ENCODE assay signal across 14 cellular contexts in the genomic region with DNA sequence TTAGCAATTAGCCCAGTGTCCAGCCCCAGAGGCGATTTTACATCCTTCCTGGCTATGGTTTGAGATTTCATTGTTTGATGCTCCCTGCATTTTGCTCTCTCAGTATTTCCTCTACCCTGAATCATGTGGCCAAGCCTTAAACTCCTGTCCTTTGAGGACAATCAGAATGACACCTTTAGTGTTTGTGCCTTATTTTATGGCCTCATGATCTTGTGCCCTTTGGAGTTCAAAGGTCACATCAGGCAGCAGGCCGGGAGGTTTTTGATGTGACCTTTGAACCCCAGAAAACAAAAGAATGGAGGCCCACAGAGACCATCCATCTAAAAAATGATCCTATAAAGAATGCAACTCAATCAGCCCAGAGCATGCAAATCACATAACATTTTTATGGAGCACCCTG. TPM values are rescaled to one million over a fixed set of nuclear protein-coding genes. Genes with fewer than 3 reads are reported as not detected.
A peak's percentile ranks its signal among the peaks of the same experiment; 100 is the strongest.
DNase-seq lines count a peak whose midpoint lies in the region; ATAC-seq, FAIRE-seq and TF ChIP-seq lines count a peak whose summit lies in the region.
"Had no signal": no experiment of that assay in that cellular context is flagged by ENCODE, and none has a peak within 500 bp of the region (broad histone marks: within the 10 kb centered on the region; RNA-seq: fewer than 3 reads in every experiment).

No MANE protein-coding gene starts in this region.

- BruUV-seq in K562 (replicated peaks; lab: Mats Ljungman, UMichigan), result no TSS peak

- H2AFZ ChIP-seq in GM23338, result peak overlapping the region; percentile 83
- H2AFZ ChIP-seq in K562 (ENCODE audit: low read depth, low read length), result no peak overlapping the region
- no peak overlapping the region for H2AFZ ChIP-seq in hepatocyte
- peak overlapping the region; percentile 58 for H2AFZ ChIP-seq in osteoblast (ENCODE audit: low read length)

- H3K36me3 ChIP-seq in GM23338 (ENCODE audit: insufficient read depth) (no peaks in the 10 kb centered on the region), K562 (ENCODE audit: control insufficient read depth, insufficient read depth, low read length) (no peaks in the 10 kb centered on the region), hepatocyte (replicated peaks; ENCODE audit: insufficient read depth, low read depth) (no peaks in the 10 kb centered on the region), osteoblast (ENCODE audit: insufficient read depth, low read length) (no peaks in the 10 kb centered on the region)

- H3K27ac ChIP-seq in GM23338 (ENCODE audit: low read depth) (peak overlapping the region; percentile 48; the same call in 1 of the 2 replicates), K562 (ENCODE audit: extremely low read depth, low read depth, low read length) (no peak overlapping the region), hepatocyte (peak overlapping the region; percentile 40), osteoblast (ENCODE audit: low read depth, low read length) (no peak overlapping the region)

- H4K20me1 ChIP-seq in GM23338 (replicated peaks; ENCODE audit: insufficient read depth) (no peaks in the 10 kb centered on the region), K562 (replicated peaks; ENCODE audit: control insufficient read depth, insufficient read depth, low read length) (no peaks in the 10 kb centered on the region), hepatocyte (ENCODE audit: insufficient read depth, poor library complexity, severe bottlenecking) (no peaks in the 10 kb centered on the region), osteoblast (ENCODE audit: insufficient read depth, low read length) (no peaks in the 10 kb centered on the region)

- in situ Hi-C loops in K562 (cut with MboI), result no loop called here

- H3K27ac Mint-ChIP-seq in GM23338, result no peak overlapping the region
- H3K27ac Mint-ChIP-seq in effector memory CD8-positive, alpha-beta T cell, result no peak overlapping the region
- H3K27ac Mint-ChIP-seq: CD4-positive, alpha-beta memory T cell had no signal

- TF ChIP-seq RAD21 in K562 (CRISPR knock-in tag; conservative IDR thresholded peaks at IDR 0.05 in 1 of 2, IDR thresholded peaks at IDR 0.05 in 1 of 2), result no peak

- POLR2A ChIA-PET in K562 (lab: Yijun Ruan, JAX), result no interaction called here

- H3K9me2 ChIP-seq in GM23338 (ENCODE audit: insufficient read depth), result no peaks in the 10 kb centered on the region; the same call in 1 of the 2 replicates
- no peaks in the 10 kb centered on the region for H3K9me2 ChIP-seq in hepatocyte (replicated peaks; ENCODE audit: insufficient read depth)

- H3K4me1 ChIP-seq in GM23338 (ENCODE audit: insufficient read depth), result peaks cover 12% of the 10 kb centered on the region
- H3K4me1 ChIP-seq in K562 (replicated peaks in 1 of 2; ENCODE audit: control insufficient read depth in 2 of 2, insufficient read depth in 2 of 2, low read length in 2 of 2), result no peaks in the 10 kb centered on the region; a peak in 2 of 5 replicates
- peaks cover 13% of the 10 kb centered on the region for H3K4me1 ChIP-seq in hepatocyte (ENCODE audit: insufficient read depth)
- peaks cover 18% of the 10 kb centered on the region for H3K4me1 ChIP-seq in osteoblast (ENCODE audit: insufficient read depth, low read length)

- H3K9ac ChIP-seq in K562 (ENCODE audit: insufficient read depth in 1 of 2, low read depth in 2 of 2, low read length in 2 of 2), result no peak overlapping the region

- H3F3A ChIP-seq in GM23338 (replicated peaks; ENCODE audit: low read depth), result no peaks in the 10 kb centered on the region

- H3K9me3 Mint-ChIP-seq in GM23338, result no peaks in the 10 kb centered on the region
- no peaks in the 10 kb centered on the region for H3K9me3 Mint-ChIP-seq in effector memory CD8-positive, alpha-beta T cell

- H3K9me3 ChIP-seq in K562 (replicated peaks; ENCODE audit: control insufficient read depth, insufficient read depth, low read depth, low read length) (no peaks in the 10 kb centered on the region), hepatocyte (ENCODE audit: low read depth) (no peaks in the 10 kb centered on the region), osteoblast (ENCODE audit: low read depth, low read length) (no peaks in the 10 kb centered on the region)

- FAIRE-seq in K562 (lab: Jason Lieb, UNC) (no peak), GM19239 (lab: Jason Lieb, UNC) (no peak)
- FAIRE-seq: GM12891, GM18507 had no signal

- H3K4me1 Mint-ChIP-seq in GM23338, result peaks cover 28% of the 10 kb centered on the region
- no peaks in the 10 kb centered on the region for H3K4me1 Mint-ChIP-seq in effector memory CD8-positive, alpha-beta T cell (ENCODE audit: low read depth in 2 of 2)
- H3K4me1 Mint-ChIP-seq: CD4-positive, alpha-beta memory T cell had no signal

- H3K4me2 ChIP-seq in GM23338, result peak overlapping the region; percentile 58; the same call in 1 of the 2 replicates
- H3K4me2 ChIP-seq in K562 (ENCODE audit: insufficient read depth, low read length), result no peak overlapping the region
- no peak overlapping the region for H3K4me2 ChIP-seq in hepatocyte
- H3K4me2 ChIP-seq in osteoblast (ENCODE audit: insufficient read depth, low read length), result peak overlapping the region; percentile 62

- 8% methylated on average over 2 of the region's 2 CpGs for WGBS in K562 (ENCODE audit: insufficient coverage, low coverage, missing lambda C conversion rate)
- WGBS in hepatocyte (ENCODE audit: low lambda C conversion rate, missing lambda C conversion rate), result 39% methylated on average over 2 of the region's 2 CpGs

- H3K27me3 Mint-ChIP-seq in GM23338 (ENCODE audit: insufficient read depth, low read depth, poor library complexity), result peaks cover 8% of the 10 kb centered on the region
- H3K27me3 Mint-ChIP-seq in effector memory CD8-positive, alpha-beta T cell, result peaks cover 9 to 28% of the 10 kb centered on the region in 2 donors
- H3K27me3 Mint-ChIP-seq: CD4-positive, alpha-beta memory T cell had no signal

- DNase-seq in GM23338 (ENCODE audit: low spot score) (no peak), K562 (ENCODE audit: extremely low read depth in 1 of 4, low spot score in 3 of 4) (no peak), hepatocyte (ENCODE audit: low spot score) (no peak), osteoblast (ENCODE audit: insufficient read length, low spot score, missing footprints) (no peak), GM19239 (ENCODE audit: insufficient read length, low spot score) (no peak), epidermal melanocyte (ENCODE audit: insufficient read length, low spot score) (no peak)
- DNase-seq in effector memory CD8-positive, alpha-beta T cell, result no peak
- DNase-seq: CD4-positive, alpha-beta memory T cell; GDM1; GOT3; NCI-H1092; NCI-H2081 had no signal

- H3K9me1 ChIP-seq in K562 (ENCODE audit: control insufficient read depth, insufficient read depth, low read length), result no peaks in the 10 kb centered on the region

- TF ChIP-seq POLR2A in K562 (conservative IDR thresholded peaks at IDR 0.05), result no peak

- H3K27me3 ChIP-seq in GM23338 (ENCODE audit: insufficient read depth), result no peaks in the 10 kb centered on the region
- H3K27me3 ChIP-seq in K562 (ENCODE audit: control insufficient read depth in 2 of 2, insufficient read depth in 2 of 2, low read length in 2 of 2), result peaks cover 0 to 19% of the 10 kb centered on the region in 2 experiments; a peak in 2 of 5 replicates
- no peaks in the 10 kb centered on the region for H3K27me3 ChIP-seq in hepatocyte
- H3K27me3 ChIP-seq in osteoblast (ENCODE audit: insufficient read depth, low read length), result no peaks in the 10 kb centered on the region

- ATAC-seq in GM23338, result no peak
- no peak for ATAC-seq in K562
- ATAC-seq in effector memory CD8-positive, alpha-beta T cell (replicated peaks), result no peak

- intact Hi-C loops in K562 (cut with micrococcal nuclease), result no loop called here

- H3K4me3 ChIP-seq in GM23338 (no peak overlapping the region), K562 (no peak overlapping the region), hepatocyte (no peak overlapping the region), osteoblast (ENCODE audit: insufficient read depth, low read length) (no peak overlapping the region)

- H3K4me3 Mint-ChIP-seq in GM23338, result no peak overlapping the region
- H3K4me3 Mint-ChIP-seq in effector memory CD8-positive, alpha-beta T cell, result no peak overlapping the region
- H3K4me3 Mint-ChIP-seq: CD4-positive, alpha-beta memory T cell had no signal

- no peaks in the 10 kb centered on the region for H3K79me2 ChIP-seq in GM23338 (replicated peaks; ENCODE audit: insufficient read depth)
- no peaks in the 10 kb centered on the region for H3K79me2 ChIP-seq in K562 (ENCODE audit: control insufficient read depth, insufficient read depth, low read length)
- H3K79me2 ChIP-seq in hepatocyte, result no peaks in the 10 kb centered on the region
- H3K79me2 ChIP-seq in osteoblast (ENCODE audit: insufficient read depth, low read length), result no peaks in the 10 kb centered on the region

- TF ChIP-seq CTCF in GM23338 (conservative IDR thresholded peaks at IDR 0.05; ENCODE audit: low read depth in 2 of 2) (no peak), K562 (IDR thresholded peaks at IDR 0.05 in 2 of 3, conservative IDR thresholded peaks at IDR 0.05 in 1 of 3; ENCODE audit: insufficient read depth in 2 of 3, low read depth in 1 of 3, low read length in 3 of 3) (no peak), hepatocyte (IDR thresholded peaks at IDR 0.05; ENCODE audit: poor library complexity) (no peak), osteoblast (IDR thresholded peaks at IDR 0.05; ENCODE audit: extremely low read depth, low read depth, low read length) (no peak)

- CTCF ChIA-PET in K562 (lab: Yijun Ruan, JAX; ENCODE audit: low intra/inter-chr PET ratio), result no interaction called here

- H3K36me3 Mint-ChIP-seq in GM23338 (ENCODE audit: low read depth), result no peaks in the 10 kb centered on the region
- no peaks in the 10 kb centered on the region for H3K36me3 Mint-ChIP-seq in effector memory CD8-positive, alpha-beta T cell (ENCODE audit: insufficient read depth)
- H3K36me3 Mint-ChIP-seq: CD4-positive, alpha-beta memory T cell had no signal

- TF ChIP-seq EP300 in K562 (IDR thresholded peaks at IDR 0.05; ENCODE audit: low read length), result no peak

RNA-seq across cellular contexts. Expression of gene FECH, which starts 52.6 kb away (rescaled TPM):
- total RNA-seq in GM23338 (2014; rRNA removed; shearing (Covaris generic)), result 23.5 and 35.5 TPM in 2 replicates
- polyA plus RNA-seq in GM23338 (2016; fragmentation: Nextera tagmentation; extraction: Ambion mirVana) (5.8 and 6.1 TPM in 2 replicates), K562 (2011; rRNA removed) (55.5 and 74.8 TPM in 2 replicates), K562 (2014; fragmentation: Illumina TruSeq; extraction: Trizol) (73.9 and 79.1 TPM in 2 replicates), K562 (2014; fragmentation: Nextera tagmentation; extraction: Ambion mirVana) (10 to 100 TPM; 19.8 to 21.1 TPM), K562 (2014; rRNA removed) (56.8 and 84.3 TPM in 2 replicates), hepatocyte (14.5 and 17.4 TPM in 2 replicates)
- 35.2 and 72.3 TPM in 2 replicates for total RNA-seq in K562 (2011; cell fraction: chromatin; rRNA removed; ENCODE audit: low replicate concordance)
- 30.0 and 48.3 TPM in 2 replicates for total RNA-seq in K562 (2011; cell fraction: nucleolus; rRNA removed)
- total RNA-seq in K562 (2011; cell fraction: nucleoplasm; rRNA removed), result 39.2 and 42.7 TPM in 2 replicates
- total RNA-seq in K562 (2014; rRNA removed) (170 and 212 TPM in 2 replicates), K562 (2014; rRNA removed; fragmentation: Illumina TruSeq; extraction: Trizol) (46.7 and 48.8 TPM in 2 replicates), K562 (2015; rRNA removed; fragmentation: Illumina TruSeq; extraction: Trizol) (20.2 and 24.1 TPM in 2 replicates), K562 (2021) (64.0 and 67.1 TPM in 2 replicates), hepatocyte (19.3 and 28.1 TPM in 2 replicates), osteoblast (32.2 and 38.0 TPM in 2 replicates)
- polyA plus RNA-seq in K562 (2011; cell fraction: cytosol; rRNA removed), result 46.0 and 58.0 TPM in 2 replicates
- 56.4 and 69.5 TPM in 2 replicates for polyA plus RNA-seq in K562 (2011; cell fraction: nucleus; rRNA removed)
- polyA plus RNA-seq in K562 (2012), result 46.9 and 58.3 TPM in 2 replicates
- polyA minus RNA-seq in K562 (2011; rRNA and poly(A)+ RNA removed), result 54.8 and 80.7 TPM in 2 replicates
- 42.9 and 49.0 TPM in 2 replicates for polyA minus RNA-seq in K562 (2011; cell fraction: cytosol; rRNA and poly(A)+ RNA removed)
- 27.8 and 29.5 TPM in 2 replicates for polyA minus RNA-seq in K562 (2011; cell fraction: nucleus; rRNA and poly(A)+ RNA removed)

Comparison
In these comparisons a context has a peak if more than half of its experiments do, and no peak if none do; other contexts are left out.
1. H2AFZ ChIP-seq: peak in GM23338 (single experiment) and osteoblast (single experiment); none in K562 (single experiment) and hepatocyte (single experiment).
2. H3K27ac ChIP-seq: peak in GM23338 (single experiment) and hepatocyte (single experiment); none in K562 (single experiment) and osteoblast (single experiment).
3. H3K4me2 ChIP-seq: peak in GM23338 (single experiment) and osteoblast (single experiment); none in K562 (single experiment) and hepatocyte (single experiment).